ENCODE assay signal across 1 cellular context in genomic region chr3:150733936-150734794, GRCh38.
TF ChIP-seq lines count a peak whose summit lies in the region.

No MANE protein-coding gene starts in this region.

TF ChIP-seq in HepG2, 621 proteins besides CTCF, POLR2A, EP300 and RAD21 (continued from another document and continues in another):
- TF ChIP-seq ZNF407 (CRISPR knock-in tag; IDR thresholded peaks at IDR 0.05; ENCODE audit: not compliant biosample characterization) = no peak
- TF ChIP-seq GABPB1 (CRISPR knock-in tag; IDR thresholded peaks at IDR 0.05) = no peak
- TF ChIP-seq KIAA2018 (CRISPR knock-in tag; IDR thresholded peaks at IDR 0.05; ENCODE audit: borderline replicate concordance) = no peak
- no peak for TF ChIP-seq ZNF569 (CRISPR knock-in tag; IDR thresholded peaks at IDR 0.05; ENCODE audit: borderline replicate concordance)
- TF ChIP-seq ZNF841 (CRISPR knock-in tag; IDR thresholded peaks at IDR 0.05; ENCODE audit: borderline replicate concordance) = no peak
- TF ChIP-seq CBX2 (IDR thresholded peaks at IDR 0.05; ENCODE audit: low read depth, low read length) = no peak
- no peak for TF ChIP-seq CBX2 (CRISPR knock-in tag; IDR thresholded peaks at IDR 0.05; ENCODE audit: low read depth)
- no peak for TF ChIP-seq ZNF687 (CRISPR knock-in tag; IDR thresholded peaks at IDR 0.05)
- no peak for TF ChIP-seq ZNF564 (CRISPR knock-in tag; IDR thresholded peaks at IDR 0.05)
- no peak for TF ChIP-seq ZFP36L2 (CRISPR knock-in tag; IDR thresholded peaks at IDR 0.05)
- TF ChIP-seq RCOR2 (CRISPR knock-in tag; IDR thresholded peaks at IDR 0.05) = peak; percentile 92
- peak; percentile 36; the same call in 1 of the 2 replicates for TF ChIP-seq DRAP1 (CRISPR knock-in tag; IDR thresholded peaks at IDR 0.05)
- TF ChIP-seq SPEN (CRISPR knock-in tag; IDR thresholded peaks at IDR 0.05; ENCODE audit: low read depth) = no peak; the same call in 1 of the 2 replicates
- no peak for TF ChIP-seq NFATC3 (CRISPR knock-in tag; IDR thresholded peaks at IDR 0.05)
- TF ChIP-seq ZNF777 (CRISPR knock-in tag; IDR thresholded peaks at IDR 0.05) = no peak
- TF ChIP-seq PCBP2 (optimal IDR thresholded peaks at IDR 0.05; ENCODE audit: low read depth, low read length, poor library complexity, severe bottlenecking) = no peak
- no peak for TF ChIP-seq SMAD1 (CRISPR knock-in tag; IDR thresholded peaks at IDR 0.05; ENCODE audit: borderline replicate concordance, low read depth)
- TF ChIP-seq FOXO4 (CRISPR knock-in tag; conservative IDR thresholded peaks at IDR 0.05) = no peak
- TF ChIP-seq KMT2B (CRISPR knock-in tag; IDR thresholded peaks at IDR 0.05) = no peak
- TF ChIP-seq CBFB (CRISPR knock-in tag; IDR thresholded peaks at IDR 0.05) = peak; percentile 66; the same call in 1 of the 2 replicates
- TF ChIP-seq RAD51 (IDR thresholded peaks at IDR 0.05; ENCODE audit: borderline replicate concordance) = no peak
- TF ChIP-seq BRD4 (CRISPR knock-in tag; IDR thresholded peaks at IDR 0.05) = no peak
- peak; percentile 58; the same call in 1 of the 2 replicates for TF ChIP-seq ZFP91 (CRISPR knock-in tag; IDR thresholded peaks at IDR 0.05; ENCODE audit: borderline replicate concordance)
- TF ChIP-seq FOXC1 (CRISPR knock-in tag; IDR thresholded peaks at IDR 0.05; ENCODE audit: borderline replicate concordance) = peak; percentile 33; the same call in 1 of the 2 replicates
- no peak for TF ChIP-seq SP4 (CRISPR knock-in tag; IDR thresholded peaks at IDR 0.05)
- TF ChIP-seq TRIM24 (CRISPR knock-in tag; IDR thresholded peaks at IDR 0.05) = no peak
- TF ChIP-seq ZNF205 (CRISPR knock-in tag; IDR thresholded peaks at IDR 0.05) = 0 out of 2 replicates have a peak, but pooled peaks have one; percentile 43
- TF ChIP-seq HIVEP1 (CRISPR knock-in tag; IDR thresholded peaks at IDR 0.05) = no peak
- TF ChIP-seq PHB2 (IDR thresholded peaks at IDR 0.05; ENCODE audit: partially characterized antibody) = no peak
- TF ChIP-seq HNRNPUL1 (IDR thresholded peaks at IDR 0.05; ENCODE audit: low read depth, low read length) = no peak
- TF ChIP-seq SNAI1 (CRISPR knock-in tag; IDR thresholded peaks at IDR 0.05; ENCODE audit: borderline replicate concordance) = no peak
- peak; percentile 56; the same call in 1 of the 2 replicates for TF ChIP-seq SOX5 (CRISPR knock-in tag; IDR thresholded peaks at IDR 0.05; ENCODE audit: borderline replicate concordance)
- TF ChIP-seq ADNP (CRISPR knock-in tag; IDR thresholded peaks at IDR 0.05) = peak; percentile 73; the same call in 1 of the 2 replicates
